Comparison of ENCODE assay signal across 12 cellular contexts in the genomic region with DNA sequence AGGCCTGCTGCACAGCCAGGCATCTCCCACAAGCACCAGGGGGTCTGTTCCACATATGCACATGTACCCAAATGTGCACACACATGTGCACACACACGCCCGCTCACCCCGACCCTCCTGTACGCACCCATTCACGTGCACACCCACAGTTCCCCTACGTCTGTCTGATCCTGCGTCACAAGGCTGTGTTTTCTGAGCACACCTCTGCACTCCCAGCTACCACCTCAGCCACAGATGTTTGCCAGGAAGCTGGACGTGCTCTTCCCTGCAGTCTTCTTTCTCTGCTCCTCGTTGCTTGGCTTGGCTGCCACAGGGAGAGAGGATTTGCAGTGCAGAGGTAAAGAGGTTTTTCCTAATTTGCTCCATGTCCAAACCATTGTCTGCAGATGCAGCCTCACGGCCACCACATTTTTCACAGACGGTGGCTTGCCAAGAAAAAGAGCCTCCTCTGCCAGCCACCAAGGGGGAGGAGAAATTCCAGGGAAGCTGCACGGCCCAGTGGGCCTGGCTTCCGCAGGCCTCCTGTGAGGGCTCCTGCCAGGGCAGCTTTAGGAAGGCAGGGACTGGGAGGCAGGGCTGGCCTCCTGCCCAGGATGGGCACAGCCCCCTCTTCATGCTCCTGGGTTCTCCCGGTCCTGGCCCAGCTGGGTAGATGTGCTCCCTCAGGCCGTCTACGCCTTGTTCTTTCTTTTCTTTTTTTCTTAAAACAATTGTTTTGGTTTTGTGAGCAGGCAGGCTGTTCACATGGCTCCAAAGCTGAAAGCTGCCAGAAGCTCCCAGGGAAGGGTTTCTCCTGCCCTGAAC. TPM values are rescaled to one million over a fixed set of nuclear protein-coding genes. Genes with fewer than 3 reads are reported as not detected.
DNase-seq lines count a peak whose midpoint lies in the region; ATAC-seq, FAIRE-seq and TF ChIP-seq lines count a peak whose summit lies in the region.
"Had no signal": no experiment of that assay in that cellular context is flagged by ENCODE, and none has a peak within 500 bp of the region (broad histone marks: within the 10 kb centered on the region; RNA-seq: fewer than 3 reads in every experiment).

No MANE protein-coding gene starts in this region.

- TF ChIP-seq POLR2A in ovary (IDR thresholded peaks at IDR 0.05) = no peak

- H3K27me3 ChIP-seq in BE2C (no peaks in the 10 kb centered on the region), SJSA1 (replicated peaks) (no peaks in the 10 kb centered on the region), ovary (no peaks in the 10 kb centered on the region), smooth muscle cell (ENCODE audit: low read depth) (no peaks in the 10 kb centered on the region)
- no peaks in the 10 kb centered on the region for H3K27me3 ChIP-seq in CD4-positive, alpha-beta T cell (ENCODE audit: control insufficient read depth, insufficient read depth, low read length)

- H3F3A ChIP-seq in smooth muscle cell (ENCODE audit: low read depth) = no peaks in the 10 kb centered on the region

- H3K79me2 ChIP-seq in smooth muscle cell (ENCODE audit: low read depth) = no peaks in the 10 kb centered on the region

- peak overlapping the region; percentile 41 for H3K27ac ChIP-seq in SJSA1
- peak overlapping the region in 1 of 2 donors; percentile 54 for H3K27ac ChIP-seq in ovary
- no peak overlapping the region for H3K27ac ChIP-seq in CD4-positive, alpha-beta T cell (ENCODE audit: low read depth, low read length)
- H3K27ac ChIP-seq in smooth muscle cell (ENCODE audit: low read depth) = no peak overlapping the region
- H3K27ac ChIP-seq: HL-60 had no signal

- H3K4me2 ChIP-seq in smooth muscle cell = no peak overlapping the region

- H3K9me3 ChIP-seq in BE2C (no peaks in the 10 kb centered on the region), SJSA1 (replicated peaks) (0 out of 2 replicates have a peak, but pooled peaks cover 3% of the 10 kb centered on the region), ovary (no peaks in the 10 kb centered on the region), smooth muscle cell (replicated peaks; ENCODE audit: low read depth) (no peaks in the 10 kb centered on the region)
- H3K9me3 ChIP-seq in CD4-positive, alpha-beta T cell (ENCODE audit: control insufficient read depth, low read length) = peaks cover 19% of the 10 kb centered on the region

- H3K4me1 ChIP-seq in BE2C (no peaks in the 10 kb centered on the region; the same call in 1 of the 2 replicates), SJSA1 (replicated peaks) (peaks cover 31% of the 10 kb centered on the region), ovary (ENCODE audit: insufficient read depth) (peaks cover 13% of the 10 kb centered on the region), smooth muscle cell (ENCODE audit: low read depth) (no peaks in the 10 kb centered on the region)

- 25 to 31% (median 25%) methylated on average over 16 of the region's 16 CpGs for WGBS in ovary, 3 donors
- 79% methylated on average over 16 of the region's 16 CpGs for WGBS in smooth muscle cell (ENCODE audit: low lambda C conversion rate)

- no peak overlapping the region for H2AFZ ChIP-seq in smooth muscle cell (ENCODE audit: low read depth)

- peak; percentile 23 for DNase-seq in BE2C
- peak; percentile 79 to 83 for DNase-seq in SJSA1 (ENCODE audit: low read depth in 1 of 2, low spot score in 2 of 2)
- peak; percentile 64 to 72 for DNase-seq in frontal cortex (ENCODE audit: low spot score in 2 of 2)
- DNase-seq in ovary = peak; percentile 67 to 87 (median 77)
- DNase-seq in CD4-positive, alpha-beta T cell = no peak
- no peak for DNase-seq in cortex of kidney (lab: John Stamatoyannopoulos, UW)
- DNase-seq in smooth muscle cell (lab: John Stamatoyannopoulos, UW; ENCODE audit: unreplicated experiment) = no peak
- no peak for DNase-seq in DMS53 (lab: John Stamatoyannopoulos, UW)
- DNase-seq: activated CD4-positive, alpha-beta T cell treated with anti-CD3 and anti-CD28 coated beads, Interleukin-2, amount 50 U/mL, for 4 hours had no signal

- H3K9me3 Mint-ChIP-seq in CD4-positive, alpha-beta T cell = peaks cover 11% of the 10 kb centered on the region

- no peaks in the 10 kb centered on the region for H3K4me1 Mint-ChIP-seq in CD4-positive, alpha-beta T cell (ENCODE audit: low read depth)

- H3K36me3 ChIP-seq in BE2C (no peaks in the 10 kb centered on the region), SJSA1 (no peaks in the 10 kb centered on the region), ovary (no peaks in the 10 kb centered on the region), smooth muscle cell (ENCODE audit: low read depth) (no peaks in the 10 kb centered on the region)

- H3K27ac Mint-ChIP-seq in CD4-positive, alpha-beta T cell = no peak overlapping the region
- H3K27ac Mint-ChIP-seq: type B pancreatic cell had no signal

- H3K27me3 Mint-ChIP-seq in CD4-positive, alpha-beta T cell = no peaks in the 10 kb centered on the region
- H3K27me3 Mint-ChIP-seq: type B pancreatic cell had no signal

- TF ChIP-seq CTCF in BE2C (IDR thresholded peaks at IDR 0.05; ENCODE audit: low read depth, low read length) (no peak), ovary (IDR thresholded peaks at IDR 0.05) (no peak), smooth muscle cell (IDR thresholded peaks at IDR 0.05; ENCODE audit: borderline replicate concordance, insufficient read depth, poor library complexity, severe bottlenecking) (no peak)
- TF ChIP-seq CTCF in CD4-positive, alpha-beta T cell (IDR thresholded peaks at IDR 0.05) = no peak

- ATAC-seq in CD4-positive, alpha-beta T cell (ENCODE audit: poor library complexity) = no peak

- TF ChIP-seq EP300 in ovary (IDR thresholded peaks at IDR 0.05) = no peak

- no peak overlapping the region for H3K4me3 Mint-ChIP-seq in CD4-positive, alpha-beta T cell
- H3K4me3 Mint-ChIP-seq: type B pancreatic cell had no signal

- H3K9ac ChIP-seq in smooth muscle cell (ENCODE audit: low read depth) = no peak overlapping the region

- H3K36me3 Mint-ChIP-seq in CD4-positive, alpha-beta T cell (ENCODE audit: low read depth) = no peaks in the 10 kb centered on the region

- no peaks in the 10 kb centered on the region for H4K20me1 ChIP-seq in smooth muscle cell (ENCODE audit: low read depth)

- H3K4me3 ChIP-seq in BE2C (ENCODE audit: low read depth, low read length) = no peak overlapping the region
- no peak overlapping the region for H3K4me3 ChIP-seq in SJSA1
- H3K4me3 ChIP-seq in ovary = no peak overlapping the region
- no peak overlapping the region for H3K4me3 ChIP-seq in smooth muscle cell

- FAIRE-seq in frontal cortex (lab: Jason Lieb, UNC) = no peak
- FAIRE-seq: islet of Langerhans had no signal

- CTCF ChIA-PET in CD4-positive, alpha-beta T cell (lab: Charles Lee) = no interaction called here

- POLR2A ChIA-PET in CD4-positive, alpha-beta T cell (lab: Charles Lee) = no interaction called here

- intact Hi-C loops in ovary (cut with DNase I) = no loop called here
- intact Hi-C loops in CD4-positive, alpha-beta T cell (cut with DNase I, micrococcal nuclease) = no loop called here

RNA-seq across cellular contexts. Expression of a gene that starts 29.2 kb away (rescaled TPM):
- polyA plus RNA-seq in BE2C (2012; ENCODE audit: insufficient read depth, insufficient read length, low read depth) = 35.2 TPM
- 120 and 160 TPM in 2 replicates for total RNA-seq in SJSA1 (2014; rRNA removed; shearing (Covaris generic))
- total RNA-seq in frontal cortex = 51.8 TPM
- total RNA-seq in ovary = 10 to 100 TPM; 23.7 to 62.5 (median 48.0) TPM
- 10 to 100 TPM; 12.9 to 45.3 TPM for polyA plus RNA-seq in ovary
- 1 to 10 TPM; 7.1 to 8.7 TPM for total RNA-seq in CD4-positive, alpha-beta T cell
- 9.3 and 11.3 TPM in 2 replicates for total RNA-seq in smooth muscle cell
- 13.0 and 17.6 TPM in 2 replicates for polyA plus RNA-seq in smooth muscle cell

Comparison
In these comparisons a context has a peak if more than half of its experiments do, and no peak if none do; other contexts are left out.
1. DNase-seq: peak in BE2C (single experiment), SJSA1 (2 of 2), frontal cortex (2 of 2) and ovary (5 of 5); none in CD4-positive, alpha-beta T cell (0 of 10), cortex of kidney (single experiment), smooth muscle cell (single experiment) and DMS53 (single experiment).